In genomic region chr2:8522682-8523081, GRCh38 we compare ENCODE assay signal across 13 cellular contexts.
DNase-seq lines count a peak whose midpoint lies in the region; ATAC-seq, FAIRE-seq and TF ChIP-seq lines count a peak whose summit lies in the region.
"Had no signal": no experiment of that assay in that cellular context is flagged by ENCODE, and none has a peak within 500 bp of the region (broad histone marks: within the 10 kb centered on the region; RNA-seq: fewer than 3 reads in every experiment).

No MANE protein-coding gene starts in this region.

- H3K79me2 ChIP-seq in GM12878 (ENCODE audit: control insufficient read depth, insufficient read depth, low read length), result no peaks in the 10 kb centered on the region

- H3K4me3 ChIP-seq in GM12878, result no peak overlapping the region
- H3K4me3 ChIP-seq in suprapubic skin, result no peak overlapping the region
- no peak overlapping the region for H3K4me3 ChIP-seq in MG63

- H3K4me1 Mint-ChIP-seq in activated naive CD4-positive, alpha-beta T cell treated with anti-CD3 and anti-CD28 coated beads, Interleukin-2, amount 10 ng/mL, durations not matched to agents 7 days and 5 days, result peaks cover 69% of the 10 kb centered on the region
- peaks cover 31 to 40% (median 37%) of the 10 kb centered on the region in 3 donors for H3K4me1 Mint-ChIP-seq in IgD-negative memory B cell

- H3K27ac Mint-ChIP-seq in activated naive CD4-positive, alpha-beta T cell treated with anti-CD3 and anti-CD28 coated beads, Interleukin-2, amount 10 ng/mL, durations not matched to agents 7 days and 5 days, result peak overlapping the region; percentile 84
- peak overlapping the region; percentile 21 to 80 (median 34) for H3K27ac Mint-ChIP-seq in IgD-negative memory B cell

- DNase-seq in activated naive CD4-positive, alpha-beta T cell treated with anti-CD3 and anti-CD28 coated beads, Interleukin-2, amount 10 ng/mL, durations not matched to agents 7 days and 5 days, result peak; percentile 45
- DNase-seq in activated naive CD4-positive, alpha-beta T cell (lab: John Stamatoyannopoulos, UW), result no peak
- DNase-seq in GM12878 (ENCODE audit: low read depth, low spot score), result no peak
- DNase-seq in suprapubic skin (ENCODE audit: low spot score in 2 of 2), result no peak
- no peak for DNase-seq in MG63
- no peak for DNase-seq in HuH-7.5 (ENCODE audit: low spot score)
- DNase-seq: DMS 273 treated with DMSO at 0.1 percent for 48 hours; midbrain; NCI-H1092; stimulated activated CD4-positive, alpha-beta T cell treated with anti-CD3 and anti-CD28 coated beads, Interleukin-15, amount 100 ng/mL, for 24 hours had no signal

- CTCF ChIA-PET in activated naive CD4-positive, alpha-beta T cell treated with anti-CD3 and anti-CD28 coated beads, Interleukin-2, amount 10 ng/mL, durations not matched to agents 7 days and 5 days (lab: Charles Lee), result interaction anchor here (1.8 kb wide), 1 partner anchor 10 kb away, joined by 4 read pairs; no protein-coding TSS in a partner anchor
- CTCF ChIA-PET in GM12878 (lab: Yijun Ruan, JAX), result interaction anchor here (1.4 to 8.4 kb wide), 8 partner anchors 15 to 1095 kb away, joined by 6 to 64 read pairs (median 12); partner anchors contain the start of gene ID2

- H3K27me3 ChIP-seq in GM12878 (replicated peaks in 1 of 2; ENCODE audit: control insufficient read depth in 2 of 2, insufficient read depth in 2 of 2, low read length in 1 of 2) (no peaks in the 10 kb centered on the region), suprapubic skin (no peaks in the 10 kb centered on the region), MG63 (no peaks in the 10 kb centered on the region)

- intact Hi-C loops in GM12878 (cut with micrococcal nuclease; ENCODE audit: unreplicated experiment), result no loop called here

- H3K4me2 ChIP-seq in GM12878 (ENCODE audit: control insufficient read depth, insufficient read depth), result peak overlapping the region; percentile 23; the same call in 1 of the 2 replicates

- TF ChIP-seq RAD21 in GM12878 (IDR thresholded peaks at IDR 0.05; ENCODE audit: insufficient read depth, low read depth, low read length), result no peak

- H3K9me3 ChIP-seq in GM12878 (replicated peaks; ENCODE audit: control insufficient read depth, insufficient read depth, low read length), result no peaks in the 10 kb centered on the region
- no peaks in the 10 kb centered on the region for H3K9me3 ChIP-seq in suprapubic skin
- no peaks in the 10 kb centered on the region for H3K9me3 ChIP-seq in MG63

- SMC1A ChIA-PET in GM12878 (lab: Charles Lee; ENCODE audit: uncharacterized antibody, unreplicated experiment), result interaction anchor here (0.6 to 17.9 kb wide), 25 partner anchors 11 to 1094 kb away, joined by 3 to 284 read pairs (median 7); partner anchors contain the start of gene ID2

- in situ Hi-C loops in GM12878 (cut with MboI), result no loop called here

- peaks cover 79% of the 10 kb centered on the region for H3K4me1 ChIP-seq in GM12878 (ENCODE audit: control insufficient read depth, insufficient read depth, low read length)
- H3K4me1 ChIP-seq in suprapubic skin, result peaks cover 48% of the 10 kb centered on the region

- ATAC-seq in GM12878 (no peak), SK-N-SH treated with all-trans-retinoic acid at 6 μM for 48 hours (no peak)

- no peaks in the 10 kb centered on the region for H4K20me1 ChIP-seq in GM12878 (ENCODE audit: control insufficient read depth, insufficient read depth)

- TF ChIP-seq CTCF in GM12878 (IDR thresholded peaks at IDR 0.05 in 2 of 3, conservative IDR thresholded peaks at IDR 0.05 in 1 of 3; ENCODE audit: control insufficient read depth in 2 of 3, extremely low read depth in 1 of 3, insufficient read depth in 1 of 3, low read depth in 3 of 3, low read length in 3 of 3), result no peak
- no peak for TF ChIP-seq CTCF in suprapubic skin (IDR thresholded peaks at IDR 0.05)

- H3K27me3 Mint-ChIP-seq in activated naive CD4-positive, alpha-beta T cell treated with anti-CD3 and anti-CD28 coated beads, Interleukin-2, amount 10 ng/mL, durations not matched to agents 7 days and 5 days, result no peaks in the 10 kb centered on the region
- peaks cover 18% of the 10 kb centered on the region for H3K27me3 Mint-ChIP-seq in IgD-negative memory B cell

- peaks cover 6% of the 10 kb centered on the region for H3K36me3 Mint-ChIP-seq in activated naive CD4-positive, alpha-beta T cell treated with anti-CD3 and anti-CD28 coated beads, Interleukin-2, amount 10 ng/mL, durations not matched to agents 7 days and 5 days
- peaks cover 3% of the 10 kb centered on the region for H3K36me3 Mint-ChIP-seq in IgD-negative memory B cell

- H2AFZ ChIP-seq in GM12878 (ENCODE audit: control insufficient read depth, low read depth, low read length), result no peak overlapping the region

- 33% methylated on average over 3 of the region's 3 CpGs for WGBS in GM12878 (ENCODE audit: insufficient coverage, insufficient replicate concordance, low lambda C conversion rate, missing lambda C conversion rate)
- 72% methylated on average over 3 of the region's 3 CpGs for WGBS in suprapubic skin

- POLR2A ChIA-PET in GM12878 (lab: Charles Lee), result interaction anchor here (0.5 to 11.0 kb wide), 8 partner anchors 15 to 1001 kb away, joined by 3 to 98 read pairs (median 6); partner anchors contain the start of gene ID2

- TF ChIP-seq EP300 in GM12878 (IDR thresholded peaks at IDR 0.05; ENCODE audit: borderline replicate concordance in 1 of 2, control insufficient read depth in 1 of 2, low read depth in 2 of 2, low read length in 2 of 2) (no peak), suprapubic skin (IDR thresholded peaks at IDR 0.05) (no peak)

- H3K9ac ChIP-seq in GM12878 (ENCODE audit: control insufficient read depth, insufficient read depth, low read length), result no peak overlapping the region

- H3K4me3 Mint-ChIP-seq in activated naive CD4-positive, alpha-beta T cell treated with anti-CD3 and anti-CD28 coated beads, Interleukin-2, amount 10 ng/mL, durations not matched to agents 7 days and 5 days, result no peak overlapping the region
- peak overlapping the region in 1 of 4 donors; percentile 11 for H3K4me3 Mint-ChIP-seq in IgD-negative memory B cell

- TF ChIP-seq POLR2A in GM12878 (IDR thresholded peaks at IDR 0.05; ENCODE audit: low read depth, low read length), result no peak
- TF ChIP-seq POLR2A in suprapubic skin (IDR thresholded peaks at IDR 0.05), result no peak

- H3K27ac ChIP-seq in GM12878 (ENCODE audit: control insufficient read depth, insufficient read depth) (0 out of 2 replicates have a peak overlapping the region, but pooled peaks have one; percentile 7), suprapubic skin (peak overlapping the region; percentile 31)

- FAIRE-seq in GM12878 (lab: Jason Lieb, UNC), result no peak
- FAIRE-seq: astrocyte had no signal

- BruUV-seq in GM12878 (replicated peaks; lab: Mats Ljungman, UMichigan), result no TSS peak

- peaks cover 5% of the 10 kb centered on the region for H3K9me3 Mint-ChIP-seq in activated naive CD4-positive, alpha-beta T cell treated with anti-CD3 and anti-CD28 coated beads, Interleukin-2, amount 10 ng/mL, durations not matched to agents 7 days and 5 days
- H3K9me3 Mint-ChIP-seq in IgD-negative memory B cell, result no peaks in the 10 kb centered on the region

- RAD21 ChIA-PET in GM12878 (lab: Charles Lee; ENCODE audit: unreplicated experiment), result interaction anchor here (1.0 to 17.7 kb wide), 13 partner anchors 18 to 828 kb away, joined by 3 to 322 read pairs (median 28); partner anchors contain the start of gene ID2

- H3K36me3 ChIP-seq in GM12878 (ENCODE audit: control insufficient read depth in 2 of 2, insufficient read depth in 2 of 2, low read length in 1 of 2) (no peaks in the 10 kb centered on the region), suprapubic skin (no peaks in the 10 kb centered on the region), MG63 (no peaks in the 10 kb centered on the region)

TF ChIP-seq in GM12878, 131 proteins besides CTCF, POLR2A, EP300 and RAD21 (continues in another document):
- TF ChIP-seq IKZF2 (IDR thresholded peaks at IDR 0.05) (0 out of 4 replicates have a peak, but pooled peaks of 1 of the 2 experiments have one; percentile 17), SREBF1 (IDR thresholded peaks at IDR 0.05; ENCODE audit: low read length) (no peak)

TF ChIP-seq in SK-N-SH treated with all-trans-retinoic acid at 6 μM for 48 hours, 23 proteins besides CTCF, POLR2A, EP300 and RAD21 (continues in another document):
- TF ChIP-seq RARB (CRISPR knock-in tag; IDR thresholded peaks at IDR 0.05), result no peak
- TF ChIP-seq ZC3H10 (CRISPR knock-in tag; IDR thresholded peaks at IDR 0.05), result no peak
- no peak for TF ChIP-seq PPARA (CRISPR knock-in tag; IDR thresholded peaks at IDR 0.05; ENCODE audit: borderline replicate concordance)
- TF ChIP-seq ZNF565 (CRISPR knock-in tag; conservative IDR thresholded peaks at IDR 0.05; ENCODE audit: low read depth), result no peak
- TF ChIP-seq, protein P1, sequence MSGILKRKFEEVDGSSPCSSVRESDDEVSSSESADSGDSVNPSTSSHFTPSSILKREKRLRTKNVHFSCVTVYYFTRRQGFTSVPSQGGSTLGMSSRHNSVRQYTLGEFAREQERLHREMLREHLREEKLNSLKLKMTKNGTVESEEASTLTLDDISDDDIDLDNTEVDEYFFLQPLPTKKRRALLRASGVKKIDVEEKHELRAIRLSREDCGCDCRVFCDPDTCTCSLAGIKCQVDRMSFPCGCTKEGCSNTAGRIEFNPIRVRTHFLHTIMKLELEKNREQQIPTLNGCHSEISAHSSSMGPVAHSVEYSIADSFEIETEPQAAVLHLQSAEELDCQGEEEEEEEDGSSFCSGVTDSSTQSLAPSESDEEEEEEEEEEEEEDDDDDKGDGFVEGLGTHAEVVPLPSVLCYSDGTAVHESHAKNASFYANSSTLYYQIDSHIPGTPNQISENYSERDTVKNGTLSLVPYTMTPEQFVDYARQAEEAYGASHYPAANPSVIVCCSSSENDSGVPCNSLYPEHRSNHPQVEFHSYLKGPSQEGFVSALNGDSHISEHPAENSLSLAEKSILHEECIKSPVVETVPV (CRISPR knock-in tag; IDR thresholded peaks at IDR 0.05), result no peak
- no peak for TF ChIP-seq ARNTL (CRISPR knock-in tag; IDR thresholded peaks at IDR 0.05; ENCODE audit: borderline replicate concordance, low read depth)
- no peak for TF ChIP-seq ZFP30 (CRISPR knock-in tag; IDR thresholded peaks at IDR 0.05)
- TF ChIP-seq, protein P2, sequence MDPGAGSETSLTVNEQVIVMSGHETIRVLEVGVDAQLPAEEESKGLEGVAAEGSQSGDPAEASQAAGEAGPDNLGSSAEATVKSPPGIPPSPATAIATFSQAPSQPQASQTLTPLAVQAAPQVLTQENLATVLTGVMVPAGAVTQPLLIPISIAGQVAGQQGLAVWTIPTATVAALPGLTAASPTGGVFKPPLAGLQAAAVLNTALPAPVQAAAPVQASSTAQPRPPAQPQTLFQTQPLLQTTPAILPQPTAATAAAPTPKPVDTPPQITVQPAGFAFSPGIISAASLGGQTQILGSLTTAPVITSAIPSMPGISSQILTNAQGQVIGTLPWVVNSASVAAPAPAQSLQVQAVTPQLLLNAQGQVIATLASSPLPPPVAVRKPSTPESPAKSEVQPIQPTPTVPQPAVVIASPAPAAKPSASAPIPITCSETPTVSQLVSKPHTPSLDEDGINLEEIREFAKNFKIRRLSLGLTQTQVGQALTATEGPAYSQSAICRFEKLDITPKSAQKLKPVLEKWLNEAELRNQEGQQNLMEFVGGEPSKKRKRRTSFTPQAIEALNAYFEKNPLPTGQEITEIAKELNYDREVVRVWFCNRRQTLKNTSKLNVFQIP (CRISPR knock-in tag; IDR thresholded peaks at IDR 0.05; ENCODE audit: borderline replicate concordance, low read depth), result no peak
- TF ChIP-seq GLIS3 (CRISPR knock-in tag; IDR thresholded peaks at IDR 0.05), result no peak
